ENCODE assay signal across 8 cellular contexts in genomic region chr13:42048323-42048624, GRCh38. TPM values are rescaled to one million over a fixed set of nuclear protein-coding genes. Genes with fewer than 3 reads are reported as not detected.
DNase-seq lines count a peak whose midpoint lies in the region; ATAC-seq and TF ChIP-seq lines count a peak whose summit lies in the region.

No MANE protein-coding gene starts in this region.

- peak overlapping the region; percentile 85 for H2BK120ac ChIP-seq in mesenchymal stem cell (ENCODE audit: low read depth, low read length)

- H2AK5ac ChIP-seq in mesenchymal stem cell (ENCODE audit: low read length, severe bottlenecking): no peak overlapping the region

- DNase-seq in cardiac fibroblast (ENCODE audit: low read depth in 2 of 2): no peak
- no peak for DNase-seq in mesenchymal stem cell
- DNase-seq in NCI-H774 (lab: John Stamatoyannopoulos, UW): no peak
- DNase-seq in posterior vena cava (ENCODE audit: low spot score): no peak

- peak overlapping the region; percentile 82 to 92 for H3K18ac ChIP-seq in mesenchymal stem cell (ENCODE audit: low read depth in 1 of 2, low read length in 2 of 2)

- H4K8ac ChIP-seq in mesenchymal stem cell (ENCODE audit: low read length): peak overlapping the region; percentile 81

- peaks cover 19% of the 10 kb centered on the region for H3K79me1 ChIP-seq in mesenchymal stem cell (replicated peaks; ENCODE audit: low read length, poor library complexity, severe bottlenecking)

- peak overlapping the region; percentile 95 for H2AFZ ChIP-seq in mesenchymal stem cell (ENCODE audit: low read depth, low read length)

- peak overlapping the region; percentile 44 for H2BK15ac ChIP-seq in mesenchymal stem cell (ENCODE audit: low read depth, poor library complexity, severe bottlenecking)

- peak overlapping the region; percentile 80 for H3K9ac ChIP-seq in mesenchymal stem cell (ENCODE audit: low read length)

- intact Hi-C loops in posterior vena cava (cut with DNase I): loop anchor here in 1 of 2 donors (10.0 kb wide), 1 partner anchor 57 kb away; no protein-coding TSS in a partner anchor

- H3K27ac ChIP-seq in C4-2B (peak overlapping the region; percentile 88), KOPT-K1 (ENCODE audit: low read depth, low read length, poor library complexity, severe bottlenecking) (peak overlapping the region; percentile 60), mesenchymal stem cell (ENCODE audit: low read length, poor library complexity, severe bottlenecking) (peak overlapping the region; percentile 65), urinary bladder (ENCODE audit: low read depth) (peak overlapping the region; percentile 91)

- TF ChIP-seq CTCF in C4-2B (conservative IDR thresholded peaks at IDR 0.05) (no peak), cardiac fibroblast (IDR thresholded peaks at IDR 0.05; ENCODE audit: low read depth, low read length) (no peak)

- H3K14ac ChIP-seq in mesenchymal stem cell (ENCODE audit: low read length in 2 of 2): peak overlapping the region in 1 of 2 experiments; percentile 78

- H3K4me1 ChIP-seq in mesenchymal stem cell (ENCODE audit: control insufficient read depth, insufficient read depth, low read depth, low read length) (peaks cover 10% of the 10 kb centered on the region), urinary bladder (ENCODE audit: insufficient read depth) (no peaks in the 10 kb centered on the region)

- peak overlapping the region; percentile 96 for H3K4me2 ChIP-seq in mesenchymal stem cell (ENCODE audit: low read length, poor library complexity, severe bottlenecking)

- H3K36me3 ChIP-seq in KOPT-K1 (ENCODE audit: insufficient read depth, low read length): no peaks in the 10 kb centered on the region
- H3K36me3 ChIP-seq in mesenchymal stem cell (ENCODE audit: control insufficient read depth in 1 of 2, insufficient read depth in 2 of 2, low read depth in 1 of 2, low read length in 2 of 2): peaks cover 3 to 4% of the 10 kb centered on the region in 2 experiments
- no peaks in the 10 kb centered on the region for H3K36me3 ChIP-seq in urinary bladder (ENCODE audit: insufficient read depth)

- H3K4ac ChIP-seq in mesenchymal stem cell (ENCODE audit: low read depth in 1 of 2, low read length in 2 of 2): peak overlapping the region; percentile 66 to 87

- H3K9me3 ChIP-seq in KOPT-K1 (ENCODE audit: insufficient read depth, low read length, poor library complexity, severe bottlenecking) (no peaks in the 10 kb centered on the region), mesenchymal stem cell (ENCODE audit: control insufficient read depth, low read length) (no peaks in the 10 kb centered on the region)

- peak overlapping the region; percentile 66 for H2BK5ac ChIP-seq in mesenchymal stem cell (ENCODE audit: low read depth, low read length, poor library complexity, severe bottlenecking)

- peak overlapping the region; percentile 21 to 38 for H2BK12ac ChIP-seq in mesenchymal stem cell (ENCODE audit: low read length in 2 of 2)

- peak overlapping the region; percentile 23 for H4K91ac ChIP-seq in mesenchymal stem cell (ENCODE audit: low read length)

- peak overlapping the region in 1 of 2 experiments; percentile 57 for H3K23ac ChIP-seq in mesenchymal stem cell (ENCODE audit: low read length in 2 of 2)

- H3K4me3 ChIP-seq in cardiac fibroblast (replicated peaks in 1 of 2; ENCODE audit: low read depth in 2 of 2, low read length in 2 of 2) (peak overlapping the region; percentile 79 to 88), mesenchymal stem cell (ENCODE audit: insufficient read depth in 1 of 2, low read depth in 1 of 2, low read length in 2 of 2) (peak overlapping the region; percentile 94 to 95), urinary bladder (ENCODE audit: low read depth, low read length) (peak overlapping the region; percentile 93)

- WGBS in mesenchymal stem cell: under 1% methylated on average over 17 of the region's 24 CpGs
- WGBS in urinary bladder: under 1% methylated on average over 24 of the region's 24 CpGs

- peak; percentile 31 for ATAC-seq in GM21447 (IDR thresholded peaks at IDR 0.05; ENCODE audit: unreplicated experiment)

- no peaks in the 10 kb centered on the region for H3K27me3 ChIP-seq in mesenchymal stem cell (ENCODE audit: control insufficient read depth in 1 of 2, insufficient read depth in 1 of 2, low read length in 2 of 2)

RNA-seq across cellular contexts. Expression of gene DGKH, which starts 0.2 kb away (rescaled TPM):
- 3.5 TPM for polyA plus RNA-seq in mesenchymal stem cell (2013, experiment 1 of 2)
- polyA plus RNA-seq in mesenchymal stem cell (2013, experiment 2 of 2): 3.9 TPM
- total RNA-seq in urinary bladder (36.4 TPM), posterior vena cava (10 to 100 TPM; 15.0 to 29.4 TPM)
- 3.4 TPM for polyA plus RNA-seq in urinary bladder
